ENCODE assay signal across 23 cellular contexts in genomic region chr2:85789271-85789670, GRCh38. TPM values are rescaled to one million over a fixed set of nuclear protein-coding genes. Genes with fewer than 3 reads are reported as not detected.
"Had no signal": no experiment of that assay in that cellular context is flagged by ENCODE, and none has a peak within 500 bp of the region (broad histone marks: within the 10 kb centered on the region; RNA-seq: fewer than 3 reads in every experiment).

No MANE protein-coding gene starts in this region.

- ATAC-seq: left colon; left lung; lower lobe of right lung; naive thymus-derived CD8-positive, alpha-beta T cell; right lobe of liver; stimulated activated effector memory CD8-positive, alpha-beta T cell treated with anti-CD3 and anti-CD28 coated beads, Interleukin-12 subunit alpha, Interleukin-12 subunit beta, amount 100 ng/mL, for 72 hours had no signal

- H3K4me3 ChIP-seq: left lung, lower lobe of right lung, neural progenitor cell, ovary, right atrium auricular region, right lobe of liver, spleen, suprapubic skin, thoracic aorta, tibial nerve, vagina had no signal

- DNase-seq: hippocampal formation; immature natural killer cell; left colon; lower lobe of right lung; mammary epithelial cell; mesenchymal stem cell; nephron progenitor cell; occipital lobe; small intestine; stimulated activated CD4-positive, alpha-beta T cell treated with anti-CD3 and anti-CD28 coated beads, Interleukin-4, amount 100 ng/mL, for 24 hours; stimulated activated naive CD4-positive, alpha-beta T cell had no signal

RNA-seq across cellular contexts. Expression of gene ATOH8, which starts 35.5 kb away (rescaled TPM):
- total RNA-seq: mammary epithelial cell; naive thymus-derived CD8-positive, alpha-beta T cell had no signal
